ENCODE assay signal across 7 cellular contexts in genomic region chr19:13781547-13781946, GRCh38. TPM values are rescaled to one million over a fixed set of nuclear protein-coding genes. Genes with fewer than 3 reads are reported as not detected.
DNase-seq lines count a peak whose midpoint lies in the region; ATAC-seq and TF ChIP-seq lines count a peak whose summit lies in the region.

No MANE protein-coding gene starts in this region.

- H3K36me3 ChIP-seq in HEK293 (ENCODE audit: control insufficient read depth in 2 of 2, insufficient read depth in 1 of 2, low read length in 2 of 2), result peaks cover 12 to 34% of the 10 kb centered on the region in 2 experiments; a peak in 2 of 3 replicates
- H3K36me3 ChIP-seq in SJCRH30, result peaks cover 23% of the 10 kb centered on the region

- no peaks in the 10 kb centered on the region; the same call in 1 of the 2 replicates for H3K4me1 ChIP-seq in HEK293 (ENCODE audit: control insufficient read depth, insufficient read depth, low read length)
- peaks cover 17% of the 10 kb centered on the region for H3K4me1 ChIP-seq in SJCRH30
- H3K4me1 ChIP-seq in foreskin keratinocyte, result no peaks in the 10 kb centered on the region

- TF ChIP-seq CTCF in HEK293 (tag by site-specific recombination; IDR thresholded peaks at IDR 0.05), result no peak
- no peak for TF ChIP-seq CTCF in foreskin keratinocyte (conservative IDR thresholded peaks at IDR 0.05)
- no peak for TF ChIP-seq CTCF in GM13977 (IDR thresholded peaks at IDR 0.05; ENCODE audit: extremely low read depth, insufficient read depth, missing control alignments)

- H3K27me3 ChIP-seq in SJCRH30 (no peaks in the 10 kb centered on the region), foreskin keratinocyte (no peaks in the 10 kb centered on the region)

- CTCF ChIA-PET in HEK293 (lab: Yijun Ruan, JAX), result interaction anchor here (0.7 to 1.0 kb wide), 9 partner anchors 14 to 816 kb away, joined by 3 to 5 read pairs (median 3); partner anchors contain the start of gene ZSWIM4

- H3K4me3 ChIP-seq in HEK293 (ENCODE audit: low read depth, low read length) (no peak overlapping the region), SJCRH30 (no peak overlapping the region)

- ATAC-seq in foreskin keratinocyte, result peak; percentile 71

- no peaks in the 10 kb centered on the region for H3K9me3 ChIP-seq in HEK293 (ENCODE audit: control insufficient read depth, insufficient read depth, low read depth, low read length)
- no peaks in the 10 kb centered on the region for H3K9me3 ChIP-seq in SJCRH30 (replicated peaks)

- DNase-seq in SJCRH30 (peak; percentile 85 to 95), foreskin keratinocyte (peak in 1 of 2 donors; percentile 66), posterior vena cava (ENCODE audit: low spot score) (peak; percentile 93), NCI-H1436 (lab: John Stamatoyannopoulos, UW) (no peak), activated gamma-delta T cell (lab: John Stamatoyannopoulos, UW) (no peak), GM13977 (ENCODE audit: low spot score) (no peak)

- H3K27ac ChIP-seq in HEK293 (ENCODE audit: extremely low read depth, low read depth, low read length) (no peak overlapping the region), SJCRH30 (no peak overlapping the region), foreskin keratinocyte (no peak overlapping the region)

- intact Hi-C loops in posterior vena cava (cut with DNase I), result loop anchor here (5.0 to 10.0 kb wide), 2 partner anchors 81 to 1717 kb away; partner anchors contain the start of gene ZNF844 (in 1 of the 2)

- in situ Hi-C loops in GM13977 (cut with MboI; ENCODE audit: low pct_unique_long_range_greater_than_20kb, low sequenced_read_pairs, unreplicated experiment), result loop anchor here (10.0 kb wide), 1 partner anchor 73 kb away; no protein-coding TSS in a partner anchor

- POLR2A ChIA-PET in HEK293 (lab: Yijun Ruan, JAX), result interaction anchor here (0.6 to 1.9 kb wide), 7 partner anchors 9 to 89 kb away, joined by 3 to 9 read pairs (median 3); partner anchors contain the start of gene ZSWIM4

TF ChIP-seq in HEK293, 187 proteins besides CTCF, POLR2A, EP300 and RAD21:
- TF ChIP-seq SP3 (tag by site-specific recombination; IDR thresholded peaks at IDR 0.05), result peak; percentile 42; the same call in 1 of the 2 replicates
- peak; percentile 57; the same call in 1 of the 2 replicates for TF ChIP-seq ZBTB20 (tag by site-specific recombination; IDR thresholded peaks at IDR 0.05)
- TF ChIP-seq GLIS2 (tag by site-specific recombination; IDR thresholded peaks at IDR 0.05), result no peak
- 0 out of 2 replicates have a peak, but pooled peaks have one; percentile 38 for TF ChIP-seq PATZ1 (tag by site-specific recombination; IDR thresholded peaks at IDR 0.05)
- peak; percentile 30; the same call in 1 of the 2 replicates for TF ChIP-seq ZBTB8A (tag by site-specific recombination; IDR thresholded peaks at IDR 0.05)
- 0 out of 2 replicates have a peak, but pooled peaks have one; percentile 48 for TF ChIP-seq PRDM10 (tag by site-specific recombination; IDR thresholded peaks at IDR 0.05)
- TF ChIP-seq ZNF341 (tag by site-specific recombination; IDR thresholded peaks at IDR 0.05; ENCODE audit: low read depth), result peak; percentile 91
- no peak for TF ChIP-seq ZNF311 (tag by site-specific recombination; IDR thresholded peaks at IDR 0.05; ENCODE audit: borderline replicate concordance)
- TF ChIP-seq ZBTB6 (tag by site-specific recombination; IDR thresholded peaks at IDR 0.05), result 0 out of 2 replicates have a peak, but pooled peaks have one; percentile 9
- peak; percentile 83 for TF ChIP-seq ZBTB48 (tag by site-specific recombination; IDR thresholded peaks at IDR 0.05)
- peak; percentile 77 for TF ChIP-seq SP2 (tag by site-specific recombination; IDR thresholded peaks at IDR 0.05)
- no peak for TF ChIP-seq ZNF701 (tag by site-specific recombination; IDR thresholded peaks at IDR 0.05)

RNA-seq across cellular contexts. Expression of gene C19orf53, which starts 7.3 kb away (rescaled TPM):
- total RNA-seq in SJCRH30 (2014; rRNA removed; shearing (Covaris generic)), result 208 and 228 TPM in 2 replicates
- 189 and 192 TPM in 2 replicates for total RNA-seq in foreskin keratinocyte
- 228 and 252 TPM in 2 replicates for polyA plus RNA-seq in foreskin keratinocyte
- total RNA-seq in posterior vena cava, result 10 to 100 TPM; 54.8 to 63.4 TPM

RNA-seq across cellular contexts. Expression of gene ZSWIM4, which starts 13.7 kb away (rescaled TPM):
- total RNA-seq in SJCRH30 (2014; rRNA removed; shearing (Covaris generic)), result 16.8 and 18.3 TPM in 2 replicates
- total RNA-seq in foreskin keratinocyte (4.3 and 5.6 TPM in 2 replicates), posterior vena cava (1 to 10 TPM; 2.5 to 7.8 TPM)
- 2.1 and 3.1 TPM in 2 replicates for polyA plus RNA-seq in foreskin keratinocyte

RNA-seq across cellular contexts. Expression of gene MRI1, which starts 17.2 kb away (rescaled TPM):
- 35.4 and 37.2 TPM in 2 replicates for total RNA-seq in SJCRH30 (2014; rRNA removed; shearing (Covaris generic))
- 28.3 and 34.6 TPM in 2 replicates for total RNA-seq in foreskin keratinocyte
- polyA plus RNA-seq in foreskin keratinocyte, result 17.6 and 19.0 TPM in 2 replicates
- 10 to 100 TPM; 19.6 to 21.3 TPM for total RNA-seq in posterior vena cava

Comparison
In these comparisons a context has a peak if more than half of its experiments do, and no peak if none do; other contexts are left out.
1. DNase-seq: peak in SJCRH30 (2 of 2) and posterior vena cava (single experiment); none in NCI-H1436 (single experiment), activated gamma-delta T cell (single experiment) and GM13977 (single experiment).